ENCODE assay signal across 8 cellular contexts in genomic region chr16:70113982-70114826, GRCh38. TPM values are rescaled to one million over a fixed set of nuclear protein-coding genes. Genes with fewer than 3 reads are reported as not detected.
A peak's percentile ranks its signal among the peaks of the same experiment; 100 is the strongest.
DNase-seq lines count a peak whose midpoint lies in the region; ATAC-seq and TF ChIP-seq lines count a peak whose summit lies in the region.
"Not testable (repeated sequence)": the region's sequence is repeated elsewhere in the genome, so short reads cannot be mapped to it uniquely, and the experiment has no call there.

Gene PDPR (plus strand): TSS chr16:70114332. CDS start chr16:70120493, 6,161 bp downstream.

- peak within 1 kb of the TSS; percentile 87 for H3K4me3 Mint-ChIP-seq in activated naive CD4-positive, alpha-beta T cell treated with anti-CD3 and anti-CD28 coated beads, Interleukin-2, amount 10 ng/mL, durations not matched to agents 7 days and 5 days

- TF ChIP-seq RAD21 in SK-N-SH (IDR thresholded peaks at IDR 0.05; ENCODE audit: low read length) = not testable (repeated sequence)

- H3K4me1 Mint-ChIP-seq in activated naive CD4-positive, alpha-beta T cell treated with anti-CD3 and anti-CD28 coated beads, Interleukin-2, amount 10 ng/mL, durations not matched to agents 7 days and 5 days = peaks cover 17% of the 10 kb centered on the region

- peak within 1 kb of the TSS; percentile 75 for H3K4me2 ChIP-seq in SK-N-SH

- peaks cover 30% of the 10 kb centered on the region for H3K79me2 ChIP-seq in SK-N-SH (ENCODE audit: insufficient read depth)

- peak within 1 kb of the TSS; percentile 74 for H3K9ac ChIP-seq in SK-N-SH

- CTCF ChIA-PET in SK-N-SH (lab: Yijun Ruan, JAX); activated naive CD4-positive, alpha-beta T cell treated with anti-CD3 and anti-CD28 coated beads, Interleukin-2, amount 10 ng/mL, durations not matched to agents 7 days and 5 days (lab: Charles Lee): not testable (repeated sequence)

- WGBS in SK-N-SH (ENCODE audit: low lambda C conversion rate) = under 1% methylated on average over 27 of the region's 88 CpGs

- H3K9me3 Mint-ChIP-seq in activated naive CD4-positive, alpha-beta T cell treated with anti-CD3 and anti-CD28 coated beads, Interleukin-2, amount 10 ng/mL, durations not matched to agents 7 days and 5 days = not testable (repeated sequence)

- H3K27ac ChIP-seq in SK-N-SH (ENCODE audit: low read depth in 2 of 2, low read length in 1 of 2) = peak within 1 kb of the TSS in 1 of 2 experiments; percentile 11; a peak in 1 of 4 replicates

- not testable (repeated sequence) for H4K20me1 ChIP-seq in SK-N-SH (ENCODE audit: insufficient read depth)

- H3K27ac Mint-ChIP-seq in activated naive CD4-positive, alpha-beta T cell treated with anti-CD3 and anti-CD28 coated beads, Interleukin-2, amount 10 ng/mL, durations not matched to agents 7 days and 5 days = peak within 1 kb of the TSS; percentile 85

- H3K4me3 ChIP-seq in GM06990 (replicated peaks; ENCODE audit: low read depth, low read length) (peak within 1 kb of the TSS; percentile 84), SK-N-SH (ENCODE audit: low read depth in 2 of 2, low read length in 1 of 2) (peak within 1 kb of the TSS; percentile 72 to 78)

- not testable (repeated sequence) for H3F3A ChIP-seq in SK-N-SH (replicated peaks; ENCODE audit: insufficient read depth)

- H3K9me2 ChIP-seq in SK-N-SH = not testable (repeated sequence)

- not testable (repeated sequence) for TF ChIP-seq CTCF in GM06990 (IDR thresholded peaks at IDR 0.05; ENCODE audit: insufficient read depth, low read length, poor library complexity, severe bottlenecking); SK-N-SH (IDR thresholded peaks at IDR 0.05); subcutaneous adipose tissue (IDR thresholded peaks at IDR 0.05; ENCODE audit: low read depth)

- H3K27me3 ChIP-seq in GM06990 (replicated peaks; ENCODE audit: control insufficient read depth, insufficient read depth, low read length); SK-N-SH (ENCODE audit: insufficient read depth): not testable (repeated sequence)

- H2AFZ ChIP-seq in SK-N-SH (ENCODE audit: low read depth) = peak within 1 kb of the TSS; percentile 70; the same call in 1 of the 2 replicates

- H3K9me3 ChIP-seq in SK-N-SH = not testable (repeated sequence)

- H3K4me1 ChIP-seq in SK-N-SH (ENCODE audit: control insufficient read depth in 1 of 2, insufficient read depth in 2 of 2, low read depth in 1 of 2, low read length in 1 of 2) = not testable (repeated sequence)

- H3K27me3 Mint-ChIP-seq in activated naive CD4-positive, alpha-beta T cell treated with anti-CD3 and anti-CD28 coated beads, Interleukin-2, amount 10 ng/mL, durations not matched to agents 7 days and 5 days = not testable (repeated sequence)

- peak; percentile 94 for ATAC-seq in HG02588 (IDR thresholded peaks at IDR 0.05; ENCODE audit: unreplicated experiment)

- not testable (repeated sequence) for H3K36me3 Mint-ChIP-seq in activated naive CD4-positive, alpha-beta T cell treated with anti-CD3 and anti-CD28 coated beads, Interleukin-2, amount 10 ng/mL, durations not matched to agents 7 days and 5 days

- H3K36me3 ChIP-seq in GM06990 (ENCODE audit: control insufficient read depth, insufficient read depth, low read length); SK-N-SH (replicated peaks in 1 of 2; ENCODE audit: control insufficient read depth in 1 of 2, insufficient read depth in 2 of 2, low read length in 1 of 2): not testable (repeated sequence)

- peak; percentile 94 for DNase-seq in GM06990 (ENCODE audit: extremely low read depth, insufficient read length)
- peak; percentile 49 for DNase-seq in NCI-H1048 (lab: John Stamatoyannopoulos, UW)
- DNase-seq in SK-N-SH = peak; percentile 88
- DNase-seq in activated naive CD4-positive, alpha-beta T cell treated with anti-CD3 and anti-CD28 coated beads, Interleukin-2, amount 10 ng/mL, durations not matched to agents 7 days and 5 days = peak; percentile 96
- peak; percentile 80 for DNase-seq in globus pallidus (ENCODE audit: low spot score)
- DNase-seq in non-pigmented ciliary epithelial cell (ENCODE audit: low read depth) = peak; percentile 41

- not testable (repeated sequence) for TF ChIP-seq EP300 in SK-N-SH (IDR thresholded peaks at IDR 0.05; ENCODE audit: borderline replicate concordance in 1 of 2, low read depth in 1 of 2, low read length in 1 of 2)

- POLR2A ChIA-PET in SK-N-SH (lab: Yijun Ruan, JAX) = not testable (repeated sequence)

TF ChIP-seq in SK-N-SH, 30 proteins besides CTCF, POLR2A, EP300 and RAD21:
- TF ChIP-seq MAX (IDR thresholded peaks at IDR 0.05; ENCODE audit: low read depth) (peak; percentile 89), MXI1 (IDR thresholded peaks at IDR 0.05; ENCODE audit: low read depth, low read length) (peak; percentile 59; the same call in 1 of the 2 replicates), SIN3A (IDR thresholded peaks at IDR 0.05; ENCODE audit: borderline replicate concordance, low read depth, low read length) (peak; percentile 63; the same call in 1 of the 2 replicates), CHD2 (IDR thresholded peaks at IDR 0.05; ENCODE audit: low read length, partially characterized antibody) (peak; percentile 93), GABPA (IDR thresholded peaks at IDR 0.05; ENCODE audit: low read depth) (peak; percentile 67), USF1 (IDR thresholded peaks at IDR 0.05; ENCODE audit: borderline replicate concordance, low read depth) (peak; percentile 80)

RNA-seq across cellular contexts. Expression of gene PDPR, which starts in this region (rescaled TPM):
- 17.1 and 24.2 TPM in 2 replicates for polyA plus RNA-seq in SK-N-SH (2012; rRNA removed)
- 9.5 and 11.6 TPM in 2 replicates for polyA plus RNA-seq in SK-N-SH (2012; cell fraction: cytosol; rRNA removed)
- 55.0 and 66.2 TPM in 2 replicates for polyA plus RNA-seq in SK-N-SH (2012; cell fraction: nucleus; rRNA removed)
- 10 to 100 TPM; 20.4 to 27.3 (median 22.5) TPM for total RNA-seq in subcutaneous adipose tissue

Comparison
In these comparisons a context has a peak if more than half of its experiments do, and no peak if none do; other contexts are left out.
1. DNase-seq: peak in every context shown above with its lines; median percentile 96 in activated naive CD4-positive, alpha-beta T cell treated with anti-CD3 and anti-CD28 coated beads, Interleukin-2, amount 10 ng/mL, durations not matched to agents 7 days and 5 days; 94 in GM06990; 88 in SK-N-SH; 80 in globus pallidus; 49 in NCI-H1048; 41 in non-pigmented ciliary epithelial cell.